33 cellular contexts compared by ENCODE assay signal in the genomic region with DNA sequence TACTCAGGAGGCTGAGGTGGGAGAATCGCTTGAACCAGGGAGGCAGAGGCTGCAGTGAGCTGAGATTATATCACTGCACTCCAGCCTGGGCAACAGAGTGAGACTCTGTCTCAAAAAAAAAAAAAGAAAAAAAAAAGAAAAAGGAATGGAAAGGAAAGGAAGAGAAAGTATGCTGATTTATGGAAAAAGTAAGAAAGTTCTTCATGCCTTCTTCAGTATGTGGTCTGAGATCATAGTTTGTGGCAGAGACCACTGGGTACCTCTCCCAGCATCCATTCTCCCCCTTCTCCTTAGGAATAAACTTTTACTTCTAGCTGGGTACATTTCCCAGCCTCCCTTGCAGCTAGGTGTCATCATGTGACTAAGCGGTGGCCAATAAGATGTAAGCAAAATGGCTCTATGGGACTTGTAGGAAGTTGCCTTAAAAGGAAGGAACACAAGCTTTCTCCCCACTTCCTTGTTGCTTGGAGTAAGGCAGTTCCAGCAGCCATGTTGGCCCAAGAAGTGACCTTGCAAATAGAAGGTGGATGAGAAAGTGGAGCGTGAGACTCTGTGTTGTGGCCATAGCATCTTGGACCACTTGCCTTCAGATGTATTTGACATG. TPM values are rescaled to one million over a fixed set of nuclear protein-coding genes. Genes with fewer than 3 reads are reported as not detected.
DNase-seq lines count a peak whose midpoint lies in the region; TF ChIP-seq lines count a peak whose summit lies in the region.
"Had no signal": no experiment of that assay in that cellular context is flagged by ENCODE, and none has a peak within 500 bp of the region (broad histone marks: within the 10 kb centered on the region; RNA-seq: fewer than 3 reads in every experiment).

No MANE protein-coding gene starts in this region.

- H3K9me3 Mint-ChIP-seq in activated T-helper 1 cell treated with anti-CD3 and anti-CD28 coated beads, Interleukin-12 subunit alpha, Interleukin-12 subunit beta, Interleukin-2, Interleukin-4 antibody, amounts not matched to agents 30 ng/mL and 10 ng/mL and 1 ng/mL, durations not matched to agents 14 hours and 24 hours and 36 hours = peaks cover 8% of the 10 kb centered on the region

- H3K4me1 Mint-ChIP-seq in activated T-helper 1 cell treated with anti-CD3 and anti-CD28 coated beads, Interleukin-12 subunit alpha, Interleukin-12 subunit beta, Interleukin-2, Interleukin-4 antibody, amounts not matched to agents 30 ng/mL and 10 ng/mL and 1 ng/mL, durations not matched to agents 14 hours and 24 hours and 36 hours (ENCODE audit: low read depth) = no peaks in the 10 kb centered on the region
- H3K4me1 Mint-ChIP-seq: activated CD8-positive, alpha-beta memory T cell treated with anti-CD3 and anti-CD28 coated beads, Interleukin-2, amount 10 ng/mL, durations not matched to agents 7 days and 5 days; naive thymus-derived CD8-positive, alpha-beta T cell had no signal

- WGBS in adrenal gland, 4 donors = 94 to 100% (median 95%) methylated on average over 3 of the region's 3 CpGs

- no peaks in the 10 kb centered on the region for H4K20me1 ChIP-seq in MM.1S (ENCODE audit: insufficient read depth, low read length)

- H3K9ac ChIP-seq in MM.1S (ENCODE audit: low read length) = no peak overlapping the region

- peak; percentile 25 for DNase-seq in GM12865 (ENCODE audit: low read depth)
- peak; percentile 15 for DNase-seq in MM.1S
- peak; percentile 29 for DNase-seq in RPMI8226
- peak; percentile 6 for DNase-seq in fibroblast of mammary gland (ENCODE audit: low read depth)
- DNase-seq in HT-29 (ENCODE audit: low spot score) = no peak
- no peak for DNase-seq in activated T-helper 1 cell treated with anti-CD3 and anti-CD28 coated beads, Interleukin-12 subunit alpha, Interleukin-12 subunit beta, Interleukin-2, Interleukin-4 antibody, amounts not matched to agents 30 ng/mL and 10 ng/mL and 1 ng/mL, durations not matched to agents 14 hours and 24 hours and 36 hours (ENCODE audit: low spot score)
- no peak for DNase-seq in adrenal gland
- DNase-seq: activated CD4-positive, alpha-beta T cell treated with anti-CD3 and anti-CD28 coated beads for 48 hours; activated CD8-positive, alpha-beta memory T cell treated with anti-CD3 and anti-CD28 coated beads, Interleukin-2, amount 10 ng/mL, durations not matched to agents 7 days and 5 days; effector memory CD4-positive, alpha-beta T cell; EL; erythroblast; foreskin fibroblast; heart left ventricle; KG1; lower lobe of right lung; naive thymus-derived CD8-positive, alpha-beta T cell; NCI-H1048; NCI-H187 treated with DMSO at 0.1 percent for 48 hours; NCI-H2171 treated with DMSO at 0.1 percent for 48 hours; NCI-H524; occipital lobe; psoas muscle; SHP77 treated with DMSO at 0.1 percent for 48 hours; stimulated activated CD4-positive, alpha-beta T cell treated with anti-CD3 and anti-CD28 coated beads, Interleukin-4, amount 100 ng/mL, for 4 hours; T-helper 1 cell; upper lobe of left lung had no signal

- peak overlapping the region; percentile 61; the same call in 1 of the 2 replicates for H2AFZ ChIP-seq in MM.1S (ENCODE audit: low read length)

- no peaks in the 10 kb centered on the region for H3F3A ChIP-seq in MM.1S (ENCODE audit: insufficient read depth, low read length)

- TF ChIP-seq CTCF in GM12865 (IDR thresholded peaks at IDR 0.05; ENCODE audit: insufficient read depth, low read depth, low read length, missing control alignments) = no peak
- TF ChIP-seq CTCF in MM.1S (IDR thresholded peaks at IDR 0.05; ENCODE audit: low read length) = no peak
- TF ChIP-seq CTCF in fibroblast of mammary gland (conservative IDR thresholded peaks at IDR 0.05; ENCODE audit: control insufficient read depth, insufficient read depth, low read depth, low read length) = no peak
- no peak for TF ChIP-seq CTCF in adrenal gland (IDR thresholded peaks at IDR 0.05)

- no peak overlapping the region for H3K4me2 ChIP-seq in MM.1S (ENCODE audit: low read depth, low read length)

- intact Hi-C loops in activated T-helper 1 cell treated with anti-CD3 and anti-CD28 coated beads, Interleukin-12 subunit alpha, Interleukin-12 subunit beta, Interleukin-2, Interleukin-4 antibody, amounts not matched to agents 30 ng/mL and 10 ng/mL and 1 ng/mL, durations not matched to agents 14 hours and 24 hours and 36 hours (cut with micrococcal nuclease) = no loop called here
- intact Hi-C loops in adrenal gland (cut with DNase I) = no loop called here

- no peaks in the 10 kb centered on the region for H3K9me2 ChIP-seq in MM.1S (replicated peaks; ENCODE audit: insufficient read depth, low read length)

- H3K4me3 Mint-ChIP-seq in activated T-helper 1 cell treated with anti-CD3 and anti-CD28 coated beads, Interleukin-12 subunit alpha, Interleukin-12 subunit beta, Interleukin-2, Interleukin-4 antibody, amounts not matched to agents 30 ng/mL and 10 ng/mL and 1 ng/mL, durations not matched to agents 14 hours and 24 hours and 36 hours = no peak overlapping the region
- H3K4me3 Mint-ChIP-seq: activated CD8-positive, alpha-beta memory T cell treated with anti-CD3 and anti-CD28 coated beads, Interleukin-2, amount 10 ng/mL, durations not matched to agents 7 days and 5 days; naive thymus-derived CD8-positive, alpha-beta T cell; stimulated activated memory B cell treated with anti-CD40 and anti-IgM and Interleukin-4, amounts not matched to agents 10 μg/mL and 1 μg/mL and 100 μg/mL, for 72 hours had no signal

- H3K27me3 ChIP-seq in MM.1S (replicated peaks; ENCODE audit: insufficient read depth, low read length) = no peaks in the 10 kb centered on the region
- peaks cover 4% of the 10 kb centered on the region for H3K27me3 ChIP-seq in adrenal gland
- H3K27me3 ChIP-seq: ascending aorta, cardiac muscle cell, heart left ventricle, upper lobe of left lung had no signal

- H3K27ac ChIP-seq in MM.1S (ENCODE audit: low read length) = no peak overlapping the region
- no peak overlapping the region for H3K27ac ChIP-seq in adrenal gland
- H3K27ac ChIP-seq: ascending aorta, C4-2B, cardiac muscle cell, coronary artery, heart left ventricle, lower lobe of right lung, psoas muscle, upper lobe of left lung had no signal

- H3K9me3 ChIP-seq in MM.1S (replicated peaks; ENCODE audit: insufficient read depth, low read length) (no peaks in the 10 kb centered on the region), adrenal gland (replicated peaks in 1 of 3) (no peaks in the 10 kb centered on the region)
- H3K9me3 ChIP-seq: psoas muscle had no signal

- peaks cover 2% of the 10 kb centered on the region for H3K27me3 Mint-ChIP-seq in activated T-helper 1 cell treated with anti-CD3 and anti-CD28 coated beads, Interleukin-12 subunit alpha, Interleukin-12 subunit beta, Interleukin-2, Interleukin-4 antibody, amounts not matched to agents 30 ng/mL and 10 ng/mL and 1 ng/mL, durations not matched to agents 14 hours and 24 hours and 36 hours (ENCODE audit: insufficient read depth)
- H3K27me3 Mint-ChIP-seq: activated CD8-positive, alpha-beta memory T cell treated with anti-CD3 and anti-CD28 coated beads, Interleukin-2, amount 10 ng/mL, durations not matched to agents 7 days and 5 days had no signal

- no peaks in the 10 kb centered on the region for H3K36me3 ChIP-seq in MM.1S (replicated peaks; ENCODE audit: insufficient read depth, low read length)
- H3K36me3 ChIP-seq in adrenal gland (replicated peaks in 1 of 2) = no peaks in the 10 kb centered on the region
- H3K36me3 ChIP-seq: ascending aorta, cardiac muscle cell, heart left ventricle, lower lobe of right lung, upper lobe of left lung had no signal

- no peak overlapping the region for H3K4me3 ChIP-seq in GM12865 (ENCODE audit: low read depth, low read length)
- H3K4me3 ChIP-seq in MM.1S (ENCODE audit: low read length) = no peak overlapping the region
- H3K4me3 ChIP-seq in fibroblast of mammary gland (ENCODE audit: control insufficient read depth, low read depth, low read length) = no peak overlapping the region
- H3K4me3 ChIP-seq in adrenal gland = no peak overlapping the region
- H3K4me3 ChIP-seq: ascending aorta, cardiac muscle cell, coronary artery, heart left ventricle, lower lobe of right lung, psoas muscle, upper lobe of left lung had no signal

- H3K36me3 Mint-ChIP-seq in activated T-helper 1 cell treated with anti-CD3 and anti-CD28 coated beads, Interleukin-12 subunit alpha, Interleukin-12 subunit beta, Interleukin-2, Interleukin-4 antibody, amounts not matched to agents 30 ng/mL and 10 ng/mL and 1 ng/mL, durations not matched to agents 14 hours and 24 hours and 36 hours (ENCODE audit: low read depth) = no peaks in the 10 kb centered on the region
- H3K36me3 Mint-ChIP-seq: activated CD8-positive, alpha-beta memory T cell treated with anti-CD3 and anti-CD28 coated beads, Interleukin-2, amount 10 ng/mL, durations not matched to agents 7 days and 5 days; activated naive CD4-positive, alpha-beta T cell treated with anti-CD3 and anti-CD28 coated beads, Interleukin-2, amount 50 U/mL, for 72 hours had no signal

- H3K27ac Mint-ChIP-seq in activated T-helper 1 cell treated with anti-CD3 and anti-CD28 coated beads, Interleukin-12 subunit alpha, Interleukin-12 subunit beta, Interleukin-2, Interleukin-4 antibody, amounts not matched to agents 30 ng/mL and 10 ng/mL and 1 ng/mL, durations not matched to agents 14 hours and 24 hours and 36 hours = no peak overlapping the region
- H3K27ac Mint-ChIP-seq: activated CD8-positive, alpha-beta memory T cell treated with anti-CD3 and anti-CD28 coated beads, Interleukin-2, amount 10 ng/mL, durations not matched to agents 7 days and 5 days; activated naive CD4-positive, alpha-beta T cell treated with anti-CD3 and anti-CD28 coated beads, Interleukin-2, amount 50 U/mL, for 72 hours; stimulated activated memory B cell treated with anti-CD40 and anti-IgM and Interleukin-4, amounts not matched to agents 10 μg/mL and 1 μg/mL and 100 μg/mL, for 72 hours had no signal

- H3K4me1 ChIP-seq in MM.1S (ENCODE audit: low read length) = no peaks in the 10 kb centered on the region
- no peaks in the 10 kb centered on the region for H3K4me1 ChIP-seq in adrenal gland (replicated peaks in 1 of 2)
- H3K4me1 ChIP-seq: ascending aorta, heart left ventricle, lower lobe of right lung, psoas muscle, upper lobe of left lung had no signal

- H3K79me2 ChIP-seq in MM.1S (ENCODE audit: low read length) = no peaks in the 10 kb centered on the region

- TF ChIP-seq POLR2A in adrenal gland (IDR thresholded peaks at IDR 0.05) = no peak

RNA-seq across cellular contexts. Expression of gene XPO6, which starts 26.1 kb away (rescaled TPM):
- total RNA-seq in HT-29 (2014; rRNA removed; shearing (Covaris generic)) = 178 and 193 TPM in 2 replicates
- total RNA-seq in activated T-helper 1 cell treated with anti-CD3 and anti-CD28 coated beads, Interleukin-12 subunit alpha, Interleukin-12 subunit beta, Interleukin-2, Interleukin-4 antibody, amounts not matched to agents 30 ng/mL and 10 ng/mL and 1 ng/mL, durations not matched to agents 14 hours and 24 hours and 36 hours = 213 and 225 TPM in 2 replicates
- total RNA-seq in adrenal gland = 100 to 1,000 TPM in 3 of 8 donors, 10 to 100 TPM in 5; 61.1 to 194 (median 88.7) TPM
- 100 to 1,000 TPM in 1 of 3 donors, 10 to 100 TPM in 2; 95.5 to 109 (median 98.5) TPM for polyA plus RNA-seq in adrenal gland

RNA-seq across cellular contexts. Expression of gene SBK1, which starts 54.5 kb away (rescaled TPM):
- total RNA-seq in HT-29 (2014; rRNA removed; shearing (Covaris generic)) = 0.42 and 1.1 TPM in 2 replicates
- 0.73 and 0.80 TPM in 2 replicates for total RNA-seq in activated T-helper 1 cell treated with anti-CD3 and anti-CD28 coated beads, Interleukin-12 subunit alpha, Interleukin-12 subunit beta, Interleukin-2, Interleukin-4 antibody, amounts not matched to agents 30 ng/mL and 10 ng/mL and 1 ng/mL, durations not matched to agents 14 hours and 24 hours and 36 hours
- 1 to 10 TPM; 1.6 to 6.9 (median 4.1) TPM for total RNA-seq in adrenal gland
- 1 to 10 TPM in 2 of 3 donors, under 1 TPM in 1; 0.57 to 4.7 (median 2.7) TPM for polyA plus RNA-seq in adrenal gland
- total RNA-seq: ascending aorta had no signal

Comparison
In these comparisons a context has a peak if more than half of its experiments do, and no peak if none do; other contexts are left out.
1. DNase-seq: peak in GM12865 (single experiment), MM.1S (single experiment), RPMI8226 (single experiment) and fibroblast of mammary gland (single experiment); none in HT-29 (single experiment), activated T-helper 1 cell treated with anti-CD3 and anti-CD28 coated beads, Interleukin-12 subunit alpha, Interleukin-12 subunit beta, Interleukin-2, Interleukin-4 antibody, amounts not matched to agents 30 ng/mL and 10 ng/mL and 1 ng/mL, durations not matched to agents 14 hours and 24 hours and 36 hours (single experiment) and adrenal gland (0 of 7).